ENCODE assay signal across 8 cellular contexts in genomic region chr7:23469961-23470250, GRCh38. TPM values are rescaled to one million over a fixed set of nuclear protein-coding genes. Genes with fewer than 3 reads are reported as not detected.
A peak's percentile ranks its signal among the peaks of the same experiment; 100 is the strongest.
DNase-seq lines count a peak whose midpoint lies in the region; ATAC-seq and TF ChIP-seq lines count a peak whose summit lies in the region.

No MANE protein-coding gene starts in this region.

- H3K36me3 Mint-ChIP-seq in T-helper 2 cell treated with Interferon-gamma antibody and Interleukin-4, amounts not matched to agents 5 μg/mL and 100 μg/mL, for 36 hours (ENCODE audit: low read depth) = peaks cover 10% of the 10 kb centered on the region
- peaks cover 18% of the 10 kb centered on the region for H3K36me3 Mint-ChIP-seq in stimulated activated effector memory CD8-positive, alpha-beta T cell treated with anti-CD3 and anti-CD28 coated beads, Interleukin-12 subunit alpha, Interleukin-12 subunit beta, amount 100 ng/mL, for 72 hours

- DNase-seq in T-helper 2 cell treated with Interferon-gamma antibody and Interleukin-4, amounts not matched to agents 5 μg/mL and 100 μg/mL, for 36 hours (ENCODE audit: low spot score) = no peak
- DNase-seq in T-helper 2 cell (no peak), SW480 (ENCODE audit: low spot score) (peak; percentile 41), fibroblast of the aortic adventitia (ENCODE audit: low read depth) (peak; percentile 27), KG1 (lab: John Stamatoyannopoulos, UW) (no peak), DMS 273 treated with DMSO at 0.1 percent for 48 hours (lab: John Stamatoyannopoulos, UW) (no peak), NCI-H187 treated with DMSO at 0.1 percent for 48 hours (lab: John Stamatoyannopoulos, UW) (no peak)
- peak in 1 of 2 donors; percentile 49 for DNase-seq in stimulated activated effector memory CD8-positive, alpha-beta T cell treated with anti-CD3 and anti-CD28 coated beads, Interleukin-12 subunit alpha, Interleukin-12 subunit beta, amount 100 ng/mL, for 72 hours (ENCODE audit: low spot score in 2 of 2)

- no peak for TF ChIP-seq CTCF in fibroblast of the aortic adventitia (IDR thresholded peaks at IDR 0.05; ENCODE audit: insufficient read depth, low read length)

- peak overlapping the region; percentile 95 for H3K27ac Mint-ChIP-seq in T-helper 2 cell treated with Interferon-gamma antibody and Interleukin-4, amounts not matched to agents 5 μg/mL and 100 μg/mL, for 36 hours
- H3K27ac Mint-ChIP-seq in stimulated activated effector memory CD8-positive, alpha-beta T cell treated with anti-CD3 and anti-CD28 coated beads, Interleukin-12 subunit alpha, Interleukin-12 subunit beta, amount 100 ng/mL, for 72 hours = peak overlapping the region; percentile 73

- peaks cover 52% of the 10 kb centered on the region for H3K4me1 Mint-ChIP-seq in T-helper 2 cell treated with Interferon-gamma antibody and Interleukin-4, amounts not matched to agents 5 μg/mL and 100 μg/mL, for 36 hours (ENCODE audit: low read depth)
- peaks cover 33% of the 10 kb centered on the region for H3K4me1 Mint-ChIP-seq in stimulated activated effector memory CD8-positive, alpha-beta T cell treated with anti-CD3 and anti-CD28 coated beads, Interleukin-12 subunit alpha, Interleukin-12 subunit beta, amount 100 ng/mL, for 72 hours

- no peak for ATAC-seq in stimulated activated effector memory CD8-positive, alpha-beta T cell treated with anti-CD3 and anti-CD28 coated beads, Interleukin-12 subunit alpha, Interleukin-12 subunit beta, amount 100 ng/mL, for 72 hours

- H3K27me3 Mint-ChIP-seq in T-helper 2 cell treated with Interferon-gamma antibody and Interleukin-4, amounts not matched to agents 5 μg/mL and 100 μg/mL, for 36 hours (ENCODE audit: low read depth) = peaks cover 35% of the 10 kb centered on the region

- H3K4me3 Mint-ChIP-seq in T-helper 2 cell treated with Interferon-gamma antibody and Interleukin-4, amounts not matched to agents 5 μg/mL and 100 μg/mL, for 36 hours = peak overlapping the region; percentile 91
- peak overlapping the region; percentile 79 for H3K4me3 Mint-ChIP-seq in stimulated activated effector memory CD8-positive, alpha-beta T cell treated with anti-CD3 and anti-CD28 coated beads, Interleukin-12 subunit alpha, Interleukin-12 subunit beta, amount 100 ng/mL, for 72 hours

- no peaks in the 10 kb centered on the region for H3K9me3 Mint-ChIP-seq in T-helper 2 cell treated with Interferon-gamma antibody and Interleukin-4, amounts not matched to agents 5 μg/mL and 100 μg/mL, for 36 hours
- H3K9me3 Mint-ChIP-seq in stimulated activated effector memory CD8-positive, alpha-beta T cell treated with anti-CD3 and anti-CD28 coated beads, Interleukin-12 subunit alpha, Interleukin-12 subunit beta, amount 100 ng/mL, for 72 hours = no peaks in the 10 kb centered on the region

- H3K4me3 ChIP-seq in fibroblast of the aortic adventitia (ENCODE audit: low read depth, low read length) = peak overlapping the region; percentile 78

RNA-seq across cellular contexts. Expression of gene IGF2BP3, which starts 0.4 kb away (rescaled TPM):
- 2.9 and 116 TPM in 2 replicates for total RNA-seq in fibroblast of the aortic adventitia (ENCODE audit: low replicate concordance)

Comparison
In these comparisons a context has a peak if more than half of its experiments do, and no peak if none do; other contexts are left out.
1. DNase-seq: peak in SW480 (single experiment) and fibroblast of the aortic adventitia (single experiment); none in T-helper 2 cell treated with Interferon-gamma antibody and Interleukin-4, amounts not matched to agents 5 μg/mL and 100 μg/mL, for 36 hours (single experiment), T-helper 2 cell (0 of 5), KG1 (single experiment), DMS 273 treated with DMSO at 0.1 percent for 48 hours (single experiment) and NCI-H187 treated with DMSO at 0.1 percent for 48 hours (single experiment).